ENCODE assay signal across 17 cellular contexts in the genomic region with DNA sequence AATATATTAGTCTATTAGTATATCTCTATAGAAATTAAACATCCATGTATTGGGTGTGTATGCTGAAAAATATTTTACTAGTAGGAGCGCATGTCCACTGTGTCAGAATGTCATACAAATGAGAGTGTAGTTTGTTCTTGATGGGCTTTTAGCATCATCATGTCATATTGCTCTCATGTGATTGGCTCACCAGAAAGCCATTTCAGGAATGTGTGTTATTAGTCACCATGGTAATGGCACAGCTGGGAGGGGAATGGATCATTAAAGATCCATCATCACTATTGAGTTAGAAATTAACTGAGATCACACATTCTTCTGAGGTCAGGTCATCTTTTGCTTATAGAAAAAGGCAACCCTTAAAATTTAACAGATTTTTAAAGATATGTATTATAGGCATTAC.
DNase-seq lines count a peak whose midpoint lies in the region; FAIRE-seq and TF ChIP-seq lines count a peak whose summit lies in the region.
"Had no signal": no experiment of that assay in that cellular context is flagged by ENCODE, and none has a peak within 500 bp of the region (broad histone marks: within the 10 kb centered on the region; RNA-seq: fewer than 3 reads in every experiment).

No MANE protein-coding gene starts in this region.

- no peak overlapping the region for H3K23ac ChIP-seq in H1 (ENCODE audit: insufficient read length)

- H3K27me3 ChIP-seq in H1 (replicated peaks in 1 of 4; ENCODE audit: control insufficient read depth in 3 of 4, extremely low read depth in 1 of 4, insufficient read depth in 3 of 4, low read length in 3 of 4) (no peaks in the 10 kb centered on the region), neural cell (ENCODE audit: insufficient read depth, low read depth, low read length) (no peaks in the 10 kb centered on the region)
- H3K27me3 ChIP-seq: hepatocyte had no signal

- no peak overlapping the region for H3K18ac ChIP-seq in H1 (ENCODE audit: extremely low read depth, low read length)

- TF ChIP-seq POLR2A in H1 (IDR thresholded peaks at IDR 0.05; ENCODE audit: control extremely low read depth in 1 of 2, low read depth in 2 of 2, low read length in 2 of 2), result no peak

- 87% methylated on average over 1 of the region's 1 CpG; no CpG with 5 or more reads in 1 of the 2 experiments for WGBS in H1 (ENCODE audit: extremely low coverage in 1 of 2, insufficient coverage in 1 of 2, insufficient read length in 1 of 2, insufficient replicate concordance in 2 of 2, low coverage in 1 of 2, low lambda C conversion rate in 2 of 2, missing lambda C conversion rate in 1 of 2), 2 experiments

- H2BK12ac ChIP-seq in H1 (ENCODE audit: low read depth, low read length), result no peak overlapping the region

- H3K9ac ChIP-seq in H1 (replicated peaks in 1 of 4; ENCODE audit: extremely low read depth in 1 of 4, low read depth in 3 of 4, low read length in 3 of 4), result no peak overlapping the region
- H3K9ac ChIP-seq in neural cell (ENCODE audit: low read length), result peak overlapping the region; percentile 31

- H3K4me2 ChIP-seq in H1 (ENCODE audit: insufficient read depth in 1 of 2, low read depth in 2 of 2, low read length in 2 of 2) (no peak overlapping the region), neural cell (ENCODE audit: low read length) (no peak overlapping the region)
- H3K4me2 ChIP-seq: hepatocyte, smooth muscle cell had no signal

- H3K23me2 ChIP-seq in H1 (ENCODE audit: low read depth, low read length), result no peaks in the 10 kb centered on the region

- no peaks in the 10 kb centered on the region for H3F3A ChIP-seq in neural cell (ENCODE audit: insufficient read depth, low read length, poor library complexity, severe bottlenecking)

- H3K4me1 ChIP-seq in H1 (replicated peaks in 1 of 4; ENCODE audit: control insufficient read depth in 3 of 4, insufficient read depth in 4 of 4, low read length in 3 of 4), result no peaks in the 10 kb centered on the region
- H3K4me1 ChIP-seq: lower lobe of right lung had no signal

- DNase-seq in EL (peak; percentile 77), NCI-H460 (ENCODE audit: extremely low read depth, low read depth) (peak; percentile 60), H1 (ENCODE audit: low read depth in 1 of 2, low spot score in 2 of 2) (no peak), NCI-H2081 (lab: John Stamatoyannopoulos, UW) (no peak), NCI-H510A treated with DMSO at 0.1 percent for 48 hours (lab: John Stamatoyannopoulos, UW) (no peak), occipital lobe (lab: John Stamatoyannopoulos, UW) (no peak)
- no peak for DNase-seq in activated CD4-positive, alpha-beta T cell treated with anti-CD3 and anti-CD28 coated beads, Interleukin-2, amount 50 U/mL, for 48 hours
- DNase-seq: activated CD8-positive, alpha-beta T cell treated with anti-CD3 and anti-CD28 coated beads, Interleukin-2, amount 10 ng/mL, durations not matched to agents 7 days and 5 days; activated gamma-delta T cell treated with Interleukin-2 at 50 U/mL for 16 hours; KG1; lower lobe of right lung; NCI-H1417 treated with DMSO at 0.1 percent for 48 hours; NCI-H524 treated with DMSO at 0.1 percent for 48 hours; SIG-M5 had no signal

- H2AFZ ChIP-seq in H1 (ENCODE audit: low read length) (no peak overlapping the region), neural cell (ENCODE audit: low read depth, low read length) (no peak overlapping the region)
- H2AFZ ChIP-seq: hepatocyte had no signal

- TF ChIP-seq RAD21 in H1 (IDR thresholded peaks at IDR 0.05 in 1 of 2, conservative IDR thresholded peaks at IDR 0.05 in 1 of 2; ENCODE audit: low read depth in 2 of 2, low read length in 2 of 2) (no peak), neural cell (conservative IDR thresholded peaks at IDR 0.05) (no peak)

- TF ChIP-seq EP300 in H1 (IDR thresholded peaks at IDR 0.05; ENCODE audit: borderline replicate concordance in 1 of 2, low read depth in 2 of 2, low read length in 2 of 2), result no peak
- peak; percentile 88 for TF ChIP-seq EP300 in neural cell (conservative IDR thresholded peaks at IDR 0.05; ENCODE audit: poor library complexity, severe bottlenecking)

- no peak overlapping the region for H2BK120ac ChIP-seq in H1 (replicated peaks; ENCODE audit: low read depth, low read length)

- H3K79me2 ChIP-seq in H1 (ENCODE audit: control insufficient read depth in 1 of 2, insufficient read depth in 2 of 2, low read length in 2 of 2) (no peaks in the 10 kb centered on the region), neural cell (replicated peaks; ENCODE audit: insufficient read depth, low read length) (no peaks in the 10 kb centered on the region)
- H3K79me2 ChIP-seq: hepatocyte had no signal

- CTCF ChIA-PET in H1 (lab: Charles Lee; ENCODE audit: partially characterized antibody), result interaction anchor here (0.8 to 1.7 kb wide), 3 partner anchors 10 to 28 kb away, joined by 3 to 4 read pairs (median 3); no protein-coding TSS in a partner anchor

- H4K5ac ChIP-seq in H1 (ENCODE audit: insufficient read length, low read depth, low read length), result no peak overlapping the region

- H4K91ac ChIP-seq in H1 (replicated peaks; ENCODE audit: insufficient read length, low read length), result no peak overlapping the region

- H4K20me1 ChIP-seq in H1 (replicated peaks in 1 of 2; ENCODE audit: control insufficient read depth in 1 of 2, insufficient read depth in 2 of 2, low read length in 2 of 2) (no peaks in the 10 kb centered on the region), neural cell (ENCODE audit: insufficient read depth) (no peaks in the 10 kb centered on the region)

- no peak overlapping the region for H2AK5ac ChIP-seq in H1 (ENCODE audit: low read depth, low read length)

- H2BK15ac ChIP-seq in H1 (ENCODE audit: low read length), result no peak overlapping the region

- POLR2A ChIA-PET in H1 (lab: Charles Lee; ENCODE audit: partially characterized antibody), result no interaction called here

- no peak overlapping the region for H2BK20ac ChIP-seq in H1 (ENCODE audit: low read length)

- no peak overlapping the region for H4K8ac ChIP-seq in H1 (ENCODE audit: extremely low read depth, insufficient read depth, low read length)

- H3K56ac ChIP-seq in H1 (replicated peaks; ENCODE audit: insufficient read length, low read depth, low read length), result no peak overlapping the region

- H3K4me3 ChIP-seq in H1 (ENCODE audit: extremely low read depth in 1 of 4, insufficient read depth in 2 of 4, low read depth in 3 of 4, low read length in 4 of 4) (no peak overlapping the region), neural cell (ENCODE audit: low read length) (no peak overlapping the region)
- H3K4me3 ChIP-seq: hepatocyte, lower lobe of right lung, smooth muscle cell had no signal

- no peaks in the 10 kb centered on the region for H3K9me3 ChIP-seq in H1 (ENCODE audit: insufficient read depth in 2 of 2, low read depth in 1 of 2, low read length in 1 of 2)
- no peaks in the 10 kb centered on the region for H3K9me3 ChIP-seq in neural cell (ENCODE audit: low read length)
- H3K9me3 ChIP-seq: lower lobe of right lung had no signal

- no peak overlapping the region for H3K14ac ChIP-seq in H1 (ENCODE audit: insufficient read length)

- no peak for FAIRE-seq in H1 (lab: Jason Lieb, UNC)

- no peaks in the 10 kb centered on the region for H3K9me2 ChIP-seq in neural cell (ENCODE audit: insufficient read depth, low read length)

- no peak overlapping the region for H3K4ac ChIP-seq in H1 (replicated peaks; ENCODE audit: insufficient read length, low read depth, low read length)

- H3K36me3 ChIP-seq in H1 (ENCODE audit: control insufficient read depth in 2 of 4, insufficient read depth in 4 of 4, low read length in 3 of 4), result no peaks in the 10 kb centered on the region
- H3K36me3 ChIP-seq in neural cell (ENCODE audit: insufficient read depth, low read length), result no peaks in the 10 kb centered on the region
- H3K36me3 ChIP-seq: lower lobe of right lung had no signal

- H3K27ac ChIP-seq in H1 (ENCODE audit: low read depth, low read length) (no peak overlapping the region), neural cell (ENCODE audit: low read length) (peak overlapping the region; percentile 94)
- H3K27ac ChIP-seq: hepatocyte, lower lobe of right lung had no signal

- TF ChIP-seq CTCF in H1 (IDR thresholded peaks at IDR 0.05; ENCODE audit: control extremely low read depth in 1 of 3, insufficient read depth in 1 of 3, low read depth in 1 of 3, low read length in 3 of 3), result no peak
- no peak for TF ChIP-seq CTCF in neural cell (IDR thresholded peaks at IDR 0.05; ENCODE audit: poor library complexity, severe bottlenecking)

- no peak overlapping the region for H2BK5ac ChIP-seq in H1 (ENCODE audit: low read depth, low read length)

- no peaks in the 10 kb centered on the region for H3K79me1 ChIP-seq in H1 (ENCODE audit: low read depth, low read length)

TF ChIP-seq in H1, 55 proteins besides CTCF, POLR2A, EP300 and RAD21 (continues in another document):
- no peak for TF ChIP-seq SIRT6 (IDR thresholded peaks at IDR 0.05; ENCODE audit: low read length)
- TF ChIP-seq KDM4A (IDR thresholded peaks at IDR 0.05; ENCODE audit: low read depth, low read length, severe bottlenecking), result no peak
- no peak for TF ChIP-seq GTF2F1 (IDR thresholded peaks at IDR 0.05; ENCODE audit: borderline replicate concordance, low read depth, low read length)
- TF ChIP-seq YY1 (IDR thresholded peaks at IDR 0.05; ENCODE audit: low read depth, low read length), result no peak

TF ChIP-seq in neural cell, 6 proteins besides CTCF, POLR2A, EP300 and RAD21:
- TF ChIP-seq MXI1 (conservative IDR thresholded peaks at IDR 0.05; ENCODE audit: poor library complexity, severe bottlenecking) (no peak), POLR2AphosphoS5 (IDR thresholded peaks at IDR 0.05) (peak; percentile 49)

Comparison
In these comparisons a context has a peak if more than half of its experiments do, and no peak if none do; other contexts are left out.
1. DNase-seq: peak in EL (single experiment) and NCI-H460 (single experiment); none in H1 (0 of 2), NCI-H2081 (0 of 2), NCI-H510A treated with DMSO at 0.1 percent for 48 hours (single experiment), activated CD4-positive, alpha-beta T cell treated with anti-CD3 and anti-CD28 coated beads, Interleukin-2, amount 50 U/mL, for 48 hours (0 of 2) and occipital lobe (single experiment).